ENCODE assay signal across 1 cellular context in genomic region chr11:75204012-75204674, GRCh38.
TF ChIP-seq lines count a peak whose summit lies in the region.

No MANE protein-coding gene starts in this region.

TF ChIP-seq in HepG2, 621 proteins besides CTCF, POLR2A, EP300 and RAD21 (continued from another document and continues in another):
- TF ChIP-seq, protein P1, sequence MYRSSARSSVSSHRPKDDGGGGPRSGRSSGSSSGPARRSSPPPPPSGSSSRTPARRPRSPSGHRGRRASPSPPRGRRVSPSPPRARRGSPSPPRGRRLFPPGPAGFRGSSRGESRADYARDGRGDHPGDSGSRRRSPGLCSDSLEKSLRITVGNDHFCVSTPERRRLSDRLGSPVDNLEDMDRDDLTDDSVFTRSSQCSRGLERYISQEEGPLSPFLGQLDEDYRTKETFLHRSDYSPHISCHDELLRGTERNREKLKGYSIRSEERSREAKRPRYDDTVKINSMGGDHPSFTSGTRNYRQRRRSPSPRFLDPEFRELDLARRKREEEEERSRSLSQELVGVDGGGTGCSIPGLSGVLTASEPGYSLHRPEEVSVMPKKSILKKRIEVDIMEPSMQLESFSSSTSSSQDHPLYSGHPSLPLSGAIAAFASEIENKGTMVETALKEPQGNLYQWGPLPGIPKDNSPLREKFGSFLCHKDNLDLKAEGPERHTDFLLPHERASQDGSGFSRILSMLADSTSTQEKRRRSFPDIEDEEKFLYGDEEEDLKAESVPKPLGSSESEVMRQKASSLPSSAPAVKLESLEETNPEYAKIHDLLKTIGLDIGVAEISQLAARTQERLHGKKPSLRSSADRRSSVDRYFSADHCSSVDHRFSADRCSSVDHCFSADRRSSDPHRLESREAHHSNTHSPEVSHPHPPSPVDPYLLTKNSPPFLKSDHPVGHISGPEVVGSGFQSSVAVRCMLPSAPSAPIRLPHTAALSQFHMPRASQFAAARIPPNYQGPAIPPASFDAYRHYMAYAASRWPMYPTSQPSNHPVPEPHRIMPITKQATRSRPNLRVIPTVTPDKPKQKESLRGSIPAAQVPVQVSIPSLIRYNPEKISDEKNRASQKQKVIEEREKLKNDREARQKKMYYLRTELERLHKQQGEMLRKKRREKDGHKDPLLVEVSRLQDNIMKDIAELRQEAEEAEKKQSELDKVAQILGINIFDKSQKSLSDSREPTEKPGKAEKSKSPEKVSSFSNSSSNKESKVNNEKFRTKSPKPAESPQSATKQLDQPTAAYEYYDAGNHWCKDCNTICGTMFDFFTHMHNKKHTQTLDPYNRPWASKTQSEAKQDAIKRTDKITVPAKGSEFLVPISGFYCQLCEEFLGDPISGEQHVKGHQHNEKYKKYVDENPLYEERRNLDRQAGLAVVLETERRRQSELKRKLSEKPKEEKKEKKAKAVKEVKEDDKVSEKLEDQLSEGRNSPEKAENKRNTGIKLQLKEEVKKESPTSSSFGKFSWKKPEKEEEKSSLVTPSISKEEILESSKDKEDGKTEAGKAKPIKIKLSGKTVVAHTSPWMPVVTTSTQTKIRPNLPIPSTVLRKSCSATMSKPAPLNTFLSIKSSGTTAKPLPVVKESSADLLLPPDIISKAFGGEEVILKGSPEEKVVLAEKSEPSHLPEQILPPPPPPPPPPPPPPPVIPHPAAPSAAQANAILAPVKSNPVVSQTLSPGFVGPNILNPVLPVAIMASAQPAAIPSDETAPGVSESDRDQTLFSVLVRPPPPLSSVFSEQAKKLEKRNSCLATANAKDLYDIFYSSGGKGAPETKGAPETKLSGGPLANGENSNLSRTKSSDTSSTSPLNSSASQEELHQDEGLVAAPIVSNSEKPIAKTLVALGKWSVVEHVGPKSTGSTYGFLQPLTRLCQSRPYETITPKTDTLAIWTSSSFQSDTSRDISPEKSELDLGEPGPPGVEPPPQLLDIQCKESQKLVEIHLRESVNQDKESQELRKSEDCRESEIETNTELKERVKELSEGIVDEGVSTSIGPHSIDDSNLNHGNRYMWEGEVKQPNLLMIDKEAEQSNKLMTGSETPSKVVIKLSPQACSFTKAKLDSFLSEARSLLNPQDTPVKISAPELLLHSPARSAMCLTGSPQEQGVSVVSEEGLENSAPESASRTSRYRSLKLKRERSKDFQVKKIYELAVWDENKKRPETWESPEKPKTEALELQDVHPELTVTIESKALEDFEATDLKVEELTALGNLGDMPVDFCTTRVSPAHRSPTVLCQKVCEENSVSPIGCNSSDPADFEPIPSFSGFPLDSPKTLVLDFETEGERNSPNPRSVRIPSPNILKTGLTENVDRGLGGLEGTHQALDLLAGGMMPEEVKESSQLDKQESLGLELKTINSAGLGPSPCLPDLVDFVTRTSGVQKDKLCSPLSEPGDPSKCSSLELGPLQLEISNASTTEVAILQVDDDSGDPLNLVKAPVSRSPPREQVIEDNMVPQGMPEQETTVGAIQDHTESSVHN (CRISPR knock-in tag; IDR thresholded peaks at IDR 0.05): no peak
- TF ChIP-seq RFXANK (CRISPR knock-in tag; IDR thresholded peaks at IDR 0.05): no peak
- no peak for TF ChIP-seq ZNF451 (CRISPR knock-in tag; IDR thresholded peaks at IDR 0.05)
- no peak for TF ChIP-seq SNRNP70 (IDR thresholded peaks at IDR 0.05; ENCODE audit: low read depth, low read length)
- TF ChIP-seq, protein P2, sequence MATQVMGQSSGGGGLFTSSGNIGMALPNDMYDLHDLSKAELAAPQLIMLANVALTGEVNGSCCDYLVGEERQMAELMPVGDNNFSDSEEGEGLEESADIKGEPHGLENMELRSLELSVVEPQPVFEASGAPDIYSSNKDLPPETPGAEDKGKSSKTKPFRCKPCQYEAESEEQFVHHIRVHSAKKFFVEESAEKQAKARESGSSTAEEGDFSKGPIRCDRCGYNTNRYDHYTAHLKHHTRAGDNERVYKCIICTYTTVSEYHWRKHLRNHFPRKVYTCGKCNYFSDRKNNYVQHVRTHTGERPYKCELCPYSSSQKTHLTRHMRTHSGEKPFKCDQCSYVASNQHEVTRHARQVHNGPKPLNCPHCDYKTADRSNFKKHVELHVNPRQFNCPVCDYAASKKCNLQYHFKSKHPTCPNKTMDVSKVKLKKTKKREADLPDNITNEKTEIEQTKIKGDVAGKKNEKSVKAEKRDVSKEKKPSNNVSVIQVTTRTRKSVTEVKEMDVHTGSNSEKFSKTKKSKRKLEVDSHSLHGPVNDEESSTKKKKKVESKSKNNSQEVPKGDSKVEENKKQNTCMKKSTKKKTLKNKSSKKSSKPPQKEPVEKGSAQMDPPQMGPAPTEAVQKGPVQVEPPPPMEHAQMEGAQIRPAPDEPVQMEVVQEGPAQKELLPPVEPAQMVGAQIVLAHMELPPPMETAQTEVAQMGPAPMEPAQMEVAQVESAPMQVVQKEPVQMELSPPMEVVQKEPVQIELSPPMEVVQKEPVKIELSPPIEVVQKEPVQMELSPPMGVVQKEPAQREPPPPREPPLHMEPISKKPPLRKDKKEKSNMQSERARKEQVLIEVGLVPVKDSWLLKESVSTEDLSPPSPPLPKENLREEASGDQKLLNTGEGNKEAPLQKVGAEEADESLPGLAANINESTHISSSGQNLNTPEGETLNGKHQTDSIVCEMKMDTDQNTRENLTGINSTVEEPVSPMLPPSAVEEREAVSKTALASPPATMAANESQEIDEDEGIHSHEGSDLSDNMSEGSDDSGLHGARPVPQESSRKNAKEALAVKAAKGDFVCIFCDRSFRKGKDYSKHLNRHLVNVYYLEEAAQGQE (IDR thresholded peaks at IDR 0.05; ENCODE audit: borderline replicate concordance in 1 of 2, low read depth in 1 of 2, low read length in 2 of 2): peak in 1 of 2 experiments; percentile 59; a peak in 2 of 4 replicates
- TF ChIP-seq, protein P3, sequence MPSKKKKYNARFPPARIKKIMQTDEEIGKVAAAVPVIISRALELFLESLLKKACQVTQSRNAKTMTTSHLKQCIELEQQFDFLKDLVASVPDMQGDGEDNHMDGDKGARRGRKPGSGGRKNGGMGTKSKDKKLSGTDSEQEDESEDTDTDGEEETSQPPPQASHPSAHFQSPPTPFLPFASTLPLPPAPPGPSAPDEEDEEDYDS (CRISPR knock-in tag; IDR thresholded peaks at IDR 0.05): no peak
- TF ChIP-seq PRMT3 (CRISPR knock-in tag; IDR thresholded peaks at IDR 0.05; ENCODE audit: borderline replicate concordance, low read depth): no peak
- TF ChIP-seq NR2C2 (CRISPR knock-in tag; IDR thresholded peaks at IDR 0.05; ENCODE audit: borderline replicate concordance): peak; percentile 79
- TF ChIP-seq NR3C1 (CRISPR knock-in tag; IDR thresholded peaks at IDR 0.05): no peak
- TF ChIP-seq, protein P4, sequence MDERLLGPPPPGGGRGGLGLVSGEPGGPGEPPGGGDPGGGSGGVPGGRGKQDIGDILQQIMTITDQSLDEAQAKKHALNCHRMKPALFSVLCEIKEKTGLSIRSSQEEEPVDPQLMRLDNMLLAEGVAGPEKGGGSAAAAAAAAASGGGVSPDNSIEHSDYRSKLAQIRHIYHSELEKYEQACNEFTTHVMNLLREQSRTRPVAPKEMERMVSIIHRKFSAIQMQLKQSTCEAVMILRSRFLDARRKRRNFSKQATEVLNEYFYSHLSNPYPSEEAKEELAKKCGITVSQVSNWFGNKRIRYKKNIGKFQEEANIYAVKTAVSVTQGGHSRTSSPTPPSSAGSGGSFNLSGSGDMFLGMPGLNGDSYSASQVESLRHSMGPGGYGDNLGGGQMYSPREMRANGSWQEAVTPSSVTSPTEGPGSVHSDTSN (CRISPR knock-in tag; IDR thresholded peaks at IDR 0.05): no peak
- TF ChIP-seq GLMP (CRISPR knock-in tag; IDR thresholded peaks at IDR 0.05; ENCODE audit: borderline replicate concordance): no peak
- TF ChIP-seq ZNF644 (CRISPR knock-in tag; IDR thresholded peaks at IDR 0.05; ENCODE audit: low read depth): no peak
- TF ChIP-seq ZKSCAN1 (IDR thresholded peaks at IDR 0.05; ENCODE audit: low read length): no peak
- TF ChIP-seq PLRG1 (conservative IDR thresholded peaks at IDR 0.05): no peak
- no peak for TF ChIP-seq ZNF432 (CRISPR knock-in tag; IDR thresholded peaks at IDR 0.05; ENCODE audit: borderline replicate concordance)
- TF ChIP-seq ZBTB7A (CRISPR knock-in tag; IDR thresholded peaks at IDR 0.05): peak; percentile 80; the same call in 1 of the 2 replicates
- no peak for TF ChIP-seq MEF2D (CRISPR knock-in tag; IDR thresholded peaks at IDR 0.05)
- no peak for TF ChIP-seq ONECUT2 (CRISPR knock-in tag; IDR thresholded peaks at IDR 0.05)
- TF ChIP-seq YEATS2 (CRISPR knock-in tag; IDR thresholded peaks at IDR 0.05; ENCODE audit: borderline replicate concordance): no peak
- TF ChIP-seq KLF15 (CRISPR knock-in tag; IDR thresholded peaks at IDR 0.05; ENCODE audit: borderline replicate concordance): no peak
- TF ChIP-seq RCOR2 (CRISPR knock-in tag; IDR thresholded peaks at IDR 0.05): no peak
- peak; percentile 72 for TF ChIP-seq ATF1 (CRISPR knock-in tag; IDR thresholded peaks at IDR 0.05)
- TF ChIP-seq ZBTB10 (CRISPR knock-in tag; IDR thresholded peaks at IDR 0.05; ENCODE audit: borderline replicate concordance): no peak
- TF ChIP-seq HDAC6 (IDR thresholded peaks at IDR 0.05; ENCODE audit: low read depth, low read length): no peak
- TF ChIP-seq, protein P5, sequence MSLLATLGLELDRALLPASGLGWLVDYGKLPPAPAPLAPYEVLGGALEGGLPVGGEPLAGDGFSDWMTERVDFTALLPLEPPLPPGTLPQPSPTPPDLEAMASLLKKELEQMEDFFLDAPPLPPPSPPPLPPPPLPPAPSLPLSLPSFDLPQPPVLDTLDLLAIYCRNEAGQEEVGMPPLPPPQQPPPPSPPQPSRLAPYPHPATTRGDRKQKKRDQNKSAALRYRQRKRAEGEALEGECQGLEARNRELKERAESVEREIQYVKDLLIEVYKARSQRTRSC (CRISPR knock-in tag; IDR thresholded peaks at IDR 0.05; ENCODE audit: low read depth): no peak
- no peak; the same call in 1 of the 2 replicates for TF ChIP-seq ZMYM4 (CRISPR knock-in tag; IDR thresholded peaks at IDR 0.05)
- TF ChIP-seq, protein P6, sequence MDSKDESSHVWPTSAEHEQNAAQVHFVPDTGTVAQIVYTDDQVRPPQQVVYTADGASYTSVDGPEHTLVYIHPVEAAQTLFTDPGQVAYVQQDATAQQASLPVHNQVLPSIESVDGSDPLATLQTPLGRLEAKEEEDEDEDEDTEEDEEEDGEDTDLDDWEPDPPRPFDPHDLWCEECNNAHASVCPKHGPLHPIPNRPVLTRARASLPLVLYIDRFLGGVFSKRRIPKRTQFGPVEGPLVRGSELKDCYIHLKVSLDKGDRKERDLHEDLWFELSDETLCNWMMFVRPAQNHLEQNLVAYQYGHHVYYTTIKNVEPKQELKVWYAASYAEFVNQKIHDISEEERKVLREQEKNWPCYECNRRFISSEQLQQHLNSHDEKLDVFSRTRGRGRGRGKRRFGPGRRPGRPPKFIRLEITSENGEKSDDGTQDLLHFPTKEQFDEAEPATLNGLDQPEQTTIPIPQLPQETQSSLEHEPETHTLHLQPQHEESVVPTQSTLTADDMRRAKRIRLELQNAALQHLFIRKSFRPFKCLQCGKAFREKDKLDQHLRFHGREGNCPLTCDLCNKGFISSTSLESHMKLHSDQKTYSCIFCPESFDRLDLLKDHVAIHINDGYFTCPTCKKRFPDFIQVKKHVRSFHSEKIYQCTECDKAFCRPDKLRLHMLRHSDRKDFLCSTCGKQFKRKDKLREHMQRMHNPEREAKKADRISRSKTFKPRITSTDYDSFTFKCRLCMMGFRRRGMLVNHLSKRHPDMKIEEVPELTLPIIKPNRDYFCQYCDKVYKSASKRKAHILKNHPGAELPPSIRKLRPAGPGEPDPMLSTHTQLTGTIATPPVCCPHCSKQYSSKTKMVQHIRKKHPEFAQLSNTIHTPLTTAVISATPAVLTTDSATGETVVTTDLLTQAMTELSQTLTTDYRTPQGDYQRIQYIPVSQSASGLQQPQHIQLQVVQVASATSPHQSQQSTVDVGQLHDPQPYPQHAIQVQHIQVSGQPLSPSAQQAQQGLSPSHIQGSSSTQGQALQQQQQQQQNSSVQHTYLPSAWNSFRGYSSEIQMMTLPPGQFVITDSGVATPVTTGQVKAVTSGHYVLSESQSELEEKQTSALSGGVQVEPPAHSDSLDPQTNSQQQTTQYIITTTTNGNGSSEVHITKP (CRISPR knock-in tag; IDR thresholded peaks at IDR 0.05; ENCODE audit: low read depth): no peak
- TF ChIP-seq DDIT3 (CRISPR knock-in tag; IDR thresholded peaks at IDR 0.05): no peak
- no peak for TF ChIP-seq ARID2 (CRISPR knock-in tag; IDR thresholded peaks at IDR 0.05; ENCODE audit: borderline replicate concordance)
- no peak for TF ChIP-seq ARHGAP35 (CRISPR knock-in tag; IDR thresholded peaks at IDR 0.05; ENCODE audit: borderline replicate concordance)
- TF ChIP-seq ZNF841 (CRISPR knock-in tag; IDR thresholded peaks at IDR 0.05; ENCODE audit: borderline replicate concordance): no peak
- no peak for TF ChIP-seq TBL1XR1 (IDR thresholded peaks at IDR 0.05; ENCODE audit: borderline replicate concordance, low read length, partially characterized antibody)
- TF ChIP-seq, protein P7, sequence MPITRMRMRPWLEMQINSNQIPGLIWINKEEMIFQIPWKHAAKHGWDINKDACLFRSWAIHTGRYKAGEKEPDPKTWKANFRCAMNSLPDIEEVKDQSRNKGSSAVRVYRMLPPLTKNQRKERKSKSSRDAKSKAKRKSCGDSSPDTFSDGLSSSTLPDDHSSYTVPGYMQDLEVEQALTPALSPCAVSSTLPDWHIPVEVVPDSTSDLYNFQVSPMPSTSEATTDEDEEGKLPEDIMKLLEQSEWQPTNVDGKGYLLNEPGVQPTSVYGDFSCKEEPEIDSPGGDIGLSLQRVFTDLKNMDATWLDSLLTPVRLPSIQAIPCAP (CRISPR knock-in tag; IDR thresholded peaks at IDR 0.05; ENCODE audit: low read depth): no peak
- TF ChIP-seq ZSCAN22 (CRISPR knock-in tag; IDR thresholded peaks at IDR 0.05): no peak
- TF ChIP-seq ATAD3A (CRISPR knock-in tag; IDR thresholded peaks at IDR 0.05): no peak
- no peak for TF ChIP-seq ZNF383 (CRISPR knock-in tag; IDR thresholded peaks at IDR 0.05; ENCODE audit: borderline replicate concordance)
